In the genomic region with DNA sequence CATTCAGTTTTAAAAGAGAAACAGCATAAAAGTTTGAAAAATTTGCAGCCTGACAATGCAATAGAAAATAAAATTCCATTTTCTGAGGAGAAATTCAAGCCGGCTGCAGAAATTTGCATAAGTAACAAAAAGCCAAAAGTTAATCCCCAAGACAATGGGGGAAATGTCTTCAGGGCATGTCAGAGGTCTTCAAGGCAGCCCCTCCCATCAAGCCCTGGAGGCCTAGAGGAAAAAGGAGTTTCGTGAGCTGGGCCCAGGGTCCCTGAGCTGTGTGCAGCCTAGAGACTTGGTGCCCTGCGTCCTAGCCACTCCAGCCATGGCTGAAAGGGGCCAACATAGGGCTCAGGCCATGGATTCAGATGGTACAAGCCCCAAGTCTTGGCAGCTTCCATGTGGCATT, we compare ENCODE assay signal across 7 cellular contexts.
"Had no signal": no experiment of that assay in that cellular context is flagged by ENCODE, and none has a peak within 500 bp of the region (broad histone marks: within the 10 kb centered on the region; RNA-seq: fewer than 3 reads in every experiment).

No MANE protein-coding gene starts in this region.

- H3K4me3 ChIP-seq: GM23338, K562 had no signal

- DNase-seq: H9, HFFc6, IMR-90, KG1 had no signal

- H3K4me2 ChIP-seq: GM23338 had no signal

- ATAC-seq: GM23338, HCT116, K562 had no signal

- H2AFZ ChIP-seq: GM23338 had no signal
